In the genomic region with DNA sequence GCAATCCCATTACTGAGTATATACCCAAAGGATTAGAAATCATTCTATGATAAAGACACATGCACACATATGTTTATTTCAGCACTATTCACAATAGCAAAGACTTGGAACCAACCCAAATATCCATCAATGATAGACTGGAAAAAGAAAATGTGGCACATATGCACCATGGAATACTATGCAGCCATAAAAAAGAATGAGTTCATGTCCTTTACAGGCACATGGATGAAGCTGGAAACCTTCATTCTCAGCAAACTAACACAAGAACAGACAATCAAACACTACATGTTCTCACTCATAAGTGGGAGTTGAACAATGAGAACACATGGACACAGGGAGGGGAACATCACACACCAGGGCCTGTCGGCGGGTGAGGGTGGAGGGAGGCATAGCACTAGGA, we compare ENCODE assay signal across 1 cellular context.
A peak's percentile ranks its signal among the peaks of the same experiment; 100 is the strongest.
TF ChIP-seq lines count a peak whose summit lies in the region.

No MANE protein-coding gene starts in this region.

TF ChIP-seq in HepG2, 621 proteins besides CTCF, POLR2A, EP300 and RAD21 (continued from another document):
- TF ChIP-seq, protein P1, sequence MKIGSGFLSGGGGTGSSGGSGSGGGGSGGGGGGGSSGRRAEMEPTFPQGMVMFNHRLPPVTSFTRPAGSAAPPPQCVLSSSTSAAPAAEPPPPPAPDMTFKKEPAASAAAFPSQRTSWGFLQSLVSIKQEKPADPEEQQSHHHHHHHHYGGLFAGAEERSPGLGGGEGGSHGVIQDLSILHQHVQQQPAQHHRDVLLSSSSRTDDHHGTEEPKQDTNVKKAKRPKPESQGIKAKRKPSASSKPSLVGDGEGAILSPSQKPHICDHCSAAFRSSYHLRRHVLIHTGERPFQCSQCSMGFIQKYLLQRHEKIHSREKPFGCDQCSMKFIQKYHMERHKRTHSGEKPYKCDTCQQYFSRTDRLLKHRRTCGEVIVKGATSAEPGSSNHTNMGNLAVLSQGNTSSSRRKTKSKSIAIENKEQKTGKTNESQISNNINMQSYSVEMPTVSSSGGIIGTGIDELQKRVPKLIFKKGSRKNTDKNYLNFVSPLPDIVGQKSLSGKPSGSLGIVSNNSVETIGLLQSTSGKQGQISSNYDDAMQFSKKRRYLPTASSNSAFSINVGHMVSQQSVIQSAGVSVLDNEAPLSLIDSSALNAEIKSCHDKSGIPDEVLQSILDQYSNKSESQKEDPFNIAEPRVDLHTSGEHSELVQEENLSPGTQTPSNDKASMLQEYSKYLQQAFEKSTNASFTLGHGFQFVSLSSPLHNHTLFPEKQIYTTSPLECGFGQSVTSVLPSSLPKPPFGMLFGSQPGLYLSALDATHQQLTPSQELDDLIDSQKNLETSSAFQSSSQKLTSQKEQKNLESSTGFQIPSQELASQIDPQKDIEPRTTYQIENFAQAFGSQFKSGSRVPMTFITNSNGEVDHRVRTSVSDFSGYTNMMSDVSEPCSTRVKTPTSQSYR (CRISPR knock-in tag; IDR thresholded peaks at IDR 0.05; ENCODE audit: borderline replicate concordance) = peak; percentile 18; the same call in 1 of the 2 replicates
- TF ChIP-seq IKZF1 (IDR thresholded peaks at IDR 0.05) = 0 out of 2 replicates have a peak, but pooled peaks have one; percentile 83
